In the genomic region with DNA sequence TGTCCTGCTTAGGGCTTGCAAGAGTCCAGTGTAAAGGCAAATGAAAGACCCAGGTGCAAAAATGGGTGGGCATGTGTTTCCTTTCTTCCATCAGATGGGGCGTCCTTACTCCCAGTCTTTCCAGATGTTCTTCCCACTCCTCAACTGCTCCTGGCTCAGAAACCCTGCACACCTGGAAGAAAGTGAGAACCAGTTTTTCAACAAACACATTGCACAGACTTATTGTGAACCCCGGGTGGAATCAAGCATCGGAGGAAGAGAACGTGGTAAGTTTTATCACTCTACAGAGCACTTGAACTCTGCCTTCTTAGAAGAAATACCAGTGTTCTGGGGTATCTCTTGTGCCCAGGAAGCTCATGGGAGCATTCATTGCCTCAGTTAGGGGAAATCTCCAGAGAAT, we compare ENCODE assay signal across 19 cellular contexts.
A peak's percentile ranks its signal among the peaks of the same experiment; 100 is the strongest.
DNase-seq lines count a peak whose midpoint lies in the region; ATAC-seq and TF ChIP-seq lines count a peak whose summit lies in the region.
"Had no signal": no experiment of that assay in that cellular context is flagged by ENCODE, and none has a peak within 500 bp of the region (broad histone marks: within the 10 kb centered on the region; RNA-seq: fewer than 3 reads in every experiment).

No MANE protein-coding gene starts in this region.

- H3K9me3 ChIP-seq in RWPE2 (ENCODE audit: severe bottlenecking): no peaks in the 10 kb centered on the region
- no peaks in the 10 kb centered on the region for H3K9me3 ChIP-seq in esophagus (ENCODE audit: control insufficient read depth in 2 of 2, insufficient read depth in 1 of 2, low read depth in 1 of 2, low read length in 1 of 2)
- no peaks in the 10 kb centered on the region for H3K9me3 ChIP-seq in suprapubic skin
- H3K9me3 ChIP-seq: BLaER1 treated with 17β-estradiol and CSF1 and Interleukin-3, amounts not matched to agents 10 nM and 100 nM had no signal

- 53 to 55% methylated on average over 4 of the region's 4 CpGs for WGBS in esophagus, 2 donors
- 60% methylated on average over 4 of the region's 4 CpGs for WGBS in suprapubic skin

- TF ChIP-seq CTCF in RWPE2 (IDR thresholded peaks at IDR 0.05; ENCODE audit: poor library complexity, severe bottlenecking) (no peak), neural crest cell (conservative IDR thresholded peaks at IDR 0.05) (no peak), suprapubic skin (IDR thresholded peaks at IDR 0.05) (no peak)

- no peaks in the 10 kb centered on the region for H3K36me3 ChIP-seq in RWPE2 (ENCODE audit: low read depth)
- H3K36me3 ChIP-seq in esophagus (ENCODE audit: control insufficient read depth in 2 of 2, insufficient read depth in 2 of 2, low read length in 1 of 2): no peaks in the 10 kb centered on the region
- no peaks in the 10 kb centered on the region for H3K36me3 ChIP-seq in suprapubic skin
- H3K36me3 ChIP-seq: BLaER1 treated with 17β-estradiol and CSF1 and Interleukin-3, amounts not matched to agents 10 nM and 100 nM had no signal

- H3K9me3 Mint-ChIP-seq in neural crest cell: no peaks in the 10 kb centered on the region
- H3K9me3 Mint-ChIP-seq: CD8-positive, alpha-beta T cell; GM23338 had no signal

- H3K4me1 ChIP-seq in RWPE2 (ENCODE audit: insufficient read depth, poor library complexity, severe bottlenecking): peaks cover 37% of the 10 kb centered on the region
- peaks cover 0 to 5% of the 10 kb centered on the region in 2 donors for H3K4me1 ChIP-seq in esophagus (ENCODE audit: control insufficient read depth in 2 of 2, insufficient read depth in 2 of 2, low read length in 1 of 2)
- H3K4me1 ChIP-seq in suprapubic skin: peaks cover 71% of the 10 kb centered on the region
- H3K4me1 ChIP-seq: BLaER1 treated with 17β-estradiol and CSF1 and Interleukin-3, amounts not matched to agents 10 nM and 100 nM had no signal

- H3K27me3 ChIP-seq in RWPE2 (ENCODE audit: insufficient read depth, poor library complexity, severe bottlenecking) (no peaks in the 10 kb centered on the region), esophagus (ENCODE audit: control insufficient read depth in 1 of 2, insufficient read depth in 2 of 2, low read length in 2 of 2) (no peaks in the 10 kb centered on the region), suprapubic skin (no peaks in the 10 kb centered on the region)
- H3K27me3 ChIP-seq: BLaER1 treated with 17β-estradiol and CSF1 and Interleukin-3, amounts not matched to agents 10 nM and 100 nM had no signal

- ATAC-seq in RWPE2 (ENCODE audit: low read depth) (no peak), HG02623 (IDR thresholded peaks at IDR 0.05; ENCODE audit: unreplicated experiment) (no peak), GM21360 (IDR thresholded peaks at IDR 0.05; ENCODE audit: unreplicated experiment) (no peak)
- ATAC-seq: CD8-positive, alpha-beta T cell; GM12878; GM23338; HCT116 had no signal

- H3K4me3 ChIP-seq in RWPE2 (ENCODE audit: severe bottlenecking) (no peak overlapping the region), esophagus (ENCODE audit: low read depth in 1 of 2, low read length in 2 of 2) (no peak overlapping the region), suprapubic skin (no peak overlapping the region)
- H3K4me3 ChIP-seq: BLaER1 treated with 17β-estradiol and CSF1 and Interleukin-3, amounts not matched to agents 10 nM and 100 nM; GM12878; GM23338 had no signal

- no peak overlapping the region for H3K4me3 Mint-ChIP-seq in neural crest cell
- H3K4me3 Mint-ChIP-seq: CD8-positive, alpha-beta T cell; GM23338 had no signal

- TF ChIP-seq POLR2A in suprapubic skin (IDR thresholded peaks at IDR 0.05): no peak

- peak overlapping the region; percentile 84 for H3K27ac ChIP-seq in RWPE2 (ENCODE audit: poor library complexity, severe bottlenecking)
- peak overlapping the region; percentile 70 to 75 for H3K27ac ChIP-seq in esophagus (ENCODE audit: low read depth in 2 of 2, low read length in 1 of 2)
- peak overlapping the region; percentile 78 for H3K27ac ChIP-seq in suprapubic skin
- H3K27ac ChIP-seq: BLaER1 treated with 17β-estradiol and CSF1 and Interleukin-3, amounts not matched to agents 10 nM and 100 nM had no signal

- no peak for TF ChIP-seq EP300 in suprapubic skin (IDR thresholded peaks at IDR 0.05)

- DNase-seq in RWPE2 (ENCODE audit: low spot score): no peak
- DNase-seq in neural crest cell (ENCODE audit: low read depth, low spot score): no peak
- DNase-seq in suprapubic skin (ENCODE audit: low spot score in 2 of 2): no peak
- no peak for DNase-seq in DMS53 treated with DMSO at 0.1 percent for 48 hours (lab: John Stamatoyannopoulos, UW; ENCODE audit: unreplicated experiment)
- DNase-seq: Calu3; CD8-positive, alpha-beta T cell; EL; NCI-H187; NCI-H2107; NCI-H510A; NCI-H774; SHP77 had no signal

- H3K27ac Mint-ChIP-seq in neural crest cell (ENCODE audit: unreplicated experiment): peak overlapping the region; percentile 64
- H3K27ac Mint-ChIP-seq: CD8-positive, alpha-beta T cell; GM23338 had no signal

- peaks cover 8% of the 10 kb centered on the region for H3K4me1 Mint-ChIP-seq in neural crest cell

- no peaks in the 10 kb centered on the region for H3K36me3 Mint-ChIP-seq in neural crest cell (ENCODE audit: low read depth)
- H3K36me3 Mint-ChIP-seq: CD8-positive, alpha-beta T cell had no signal

- no peaks in the 10 kb centered on the region for H3K27me3 Mint-ChIP-seq in neural crest cell (ENCODE audit: low read depth)
